Comparison of ENCODE assay signal across 19 cellular contexts in genomic region chr1:55052221-55053142, GRCh38. TPM values are rescaled to one million over a fixed set of nuclear protein-coding genes. Genes with fewer than 3 reads are reported as not detected.
DNase-seq lines count a peak whose midpoint lies in the region; ATAC-seq and TF ChIP-seq lines count a peak whose summit lies in the region.
"Had no signal": no experiment of that assay in that cellular context is flagged by ENCODE, and none has a peak within 500 bp of the region (broad histone marks: within the 10 kb centered on the region; RNA-seq: fewer than 3 reads in every experiment).

No MANE protein-coding gene starts in this region.

- no peak overlapping the region for H3K4me3 Mint-ChIP-seq in CD4-positive, alpha-beta memory T cell
- no peak overlapping the region for H3K4me3 Mint-ChIP-seq in activated naive CD8-positive, alpha-beta T cell treated with anti-CD3 and anti-CD28 coated beads for 36 hours
- H3K4me3 Mint-ChIP-seq: CD14-positive monocyte had no signal

- H3K27ac Mint-ChIP-seq in CD4-positive, alpha-beta memory T cell: no peak overlapping the region
- no peak overlapping the region for H3K27ac Mint-ChIP-seq in activated naive CD8-positive, alpha-beta T cell treated with anti-CD3 and anti-CD28 coated beads for 36 hours

- ATAC-seq in heart left ventricle: peak; percentile 34 to 40 (median 36)
- peak; percentile 71 for ATAC-seq in left lobe of liver
- no peak for ATAC-seq in GM21526 (IDR thresholded peaks at IDR 0.05; ENCODE audit: low FRiP score, unreplicated experiment)
- ATAC-seq: GM12878 had no signal

- H3K9me3 ChIP-seq in heart left ventricle: no peaks in the 10 kb centered on the region
- no peaks in the 10 kb centered on the region for H3K9me3 ChIP-seq in right atrium auricular region
- no peaks in the 10 kb centered on the region for H3K9me3 ChIP-seq in osteoblast (ENCODE audit: low read depth, low read length)
- H3K9me3 ChIP-seq in CD4-positive, alpha-beta memory T cell (ENCODE audit: control insufficient read depth in 1 of 2, low read length in 2 of 2): no peaks in the 10 kb centered on the region

- H3K79me2 ChIP-seq in osteoblast (ENCODE audit: insufficient read depth, low read length): no peaks in the 10 kb centered on the region

- no peaks in the 10 kb centered on the region for H4K20me1 ChIP-seq in osteoblast (ENCODE audit: insufficient read depth, low read length)

- DNase-seq in heart left ventricle (peak in 3 of 5 donors; percentile 63 to 81 (median 68)), right atrium auricular region (ENCODE audit: low spot score) (no peak), left lobe of liver (ENCODE audit: low spot score) (peak; percentile 99), osteoblast (ENCODE audit: insufficient read length, low spot score, missing footprints) (peak; percentile 48), HT-29 (ENCODE audit: low spot score) (no peak)
- DNase-seq in CD4-positive, alpha-beta memory T cell: no peak
- DNase-seq in activated naive CD8-positive, alpha-beta T cell treated with anti-CD3 and anti-CD28 coated beads for 36 hours: no peak
- DNase-seq: Calu3, NCI-H1048, NCI-H345, NCI-H526 treated with DMSO at 0.1 percent for 48 hours, PC-9, SHP77 treated with DMSO at 0.1 percent for 48 hours had no signal

- peaks cover 0 to 3% of the 10 kb centered on the region in 2 donors for H3K27me3 Mint-ChIP-seq in CD4-positive, alpha-beta memory T cell
- no peaks in the 10 kb centered on the region for H3K27me3 Mint-ChIP-seq in activated naive CD8-positive, alpha-beta T cell treated with anti-CD3 and anti-CD28 coated beads for 36 hours

- no peak overlapping the region for H2AFZ ChIP-seq in osteoblast (ENCODE audit: low read length)
- H2AFZ ChIP-seq: PC-9 had no signal

- H3K36me3 Mint-ChIP-seq in CD4-positive, alpha-beta memory T cell: no peaks in the 10 kb centered on the region
- H3K36me3 Mint-ChIP-seq in activated naive CD8-positive, alpha-beta T cell treated with anti-CD3 and anti-CD28 coated beads for 36 hours: no peaks in the 10 kb centered on the region
- H3K36me3 Mint-ChIP-seq: CD14-positive monocyte had no signal

- H3K4me2 ChIP-seq in osteoblast (ENCODE audit: insufficient read depth, low read length): no peak overlapping the region
- H3K4me2 ChIP-seq: PC-9 had no signal

- no peak overlapping the region for H3K4me3 ChIP-seq in heart left ventricle
- no peak overlapping the region for H3K4me3 ChIP-seq in right atrium auricular region
- H3K4me3 ChIP-seq in osteoblast (ENCODE audit: insufficient read depth, low read length): no peak overlapping the region
- H3K4me3 ChIP-seq in CD4-positive, alpha-beta memory T cell (ENCODE audit: low read length in 2 of 2): no peak overlapping the region
- H3K4me3 ChIP-seq: GM12878, PC-9 had no signal

- TF ChIP-seq POLR2A in heart left ventricle (IDR thresholded peaks at IDR 0.05): no peak

- H3K27ac ChIP-seq in heart left ventricle (peak overlapping the region in 3 of 12 donors; percentile 4 to 51 (median 7)), right atrium auricular region (no peak overlapping the region), osteoblast (ENCODE audit: low read depth, low read length) (no peak overlapping the region)
- no peak overlapping the region for H3K27ac ChIP-seq in CD4-positive, alpha-beta memory T cell (ENCODE audit: low read depth, low read length)
- H3K27ac ChIP-seq: PC-9 had no signal

- no peaks in the 10 kb centered on the region for H3K27me3 ChIP-seq in heart left ventricle
- no peaks in the 10 kb centered on the region for H3K27me3 ChIP-seq in right atrium auricular region
- peaks cover 2% of the 10 kb centered on the region for H3K27me3 ChIP-seq in osteoblast (ENCODE audit: insufficient read depth, low read length)
- H3K27me3 ChIP-seq in CD4-positive, alpha-beta memory T cell (ENCODE audit: insufficient read depth, low read length): no peaks in the 10 kb centered on the region

- POLR2A ChIA-PET in CD4-positive, alpha-beta memory T cell (lab: Charles Lee; ENCODE audit: partially characterized antibody): no interaction called here

- intact Hi-C loops in heart left ventricle (cut with DNase I): no loop called here
- intact Hi-C loops in CD4-positive, alpha-beta memory T cell (cut with micrococcal nuclease): no loop called here

- TF ChIP-seq CTCF in heart left ventricle (IDR thresholded peaks at IDR 0.05) (no peak), right atrium auricular region (IDR thresholded peaks at IDR 0.05) (no peak), osteoblast (IDR thresholded peaks at IDR 0.05; ENCODE audit: extremely low read depth, low read depth, low read length) (no peak)

- H3K36me3 ChIP-seq in heart left ventricle: no peaks in the 10 kb centered on the region
- H3K36me3 ChIP-seq in right atrium auricular region: no peaks in the 10 kb centered on the region
- no peaks in the 10 kb centered on the region for H3K36me3 ChIP-seq in osteoblast (ENCODE audit: insufficient read depth, low read length)
- H3K36me3 ChIP-seq in CD4-positive, alpha-beta memory T cell (ENCODE audit: insufficient read depth, low read length): no peaks in the 10 kb centered on the region

- no peaks in the 10 kb centered on the region for H3K4me1 Mint-ChIP-seq in CD4-positive, alpha-beta memory T cell
- no peaks in the 10 kb centered on the region for H3K4me1 Mint-ChIP-seq in activated naive CD8-positive, alpha-beta T cell treated with anti-CD3 and anti-CD28 coated beads for 36 hours

- no peaks in the 10 kb centered on the region for H3K9me3 Mint-ChIP-seq in CD4-positive, alpha-beta memory T cell
- no peaks in the 10 kb centered on the region for H3K9me3 Mint-ChIP-seq in activated naive CD8-positive, alpha-beta T cell treated with anti-CD3 and anti-CD28 coated beads for 36 hours

- CTCF ChIA-PET in CD4-positive, alpha-beta memory T cell (lab: Charles Lee; ENCODE audit: partially characterized antibody): no interaction called here

- peaks cover 0 to 27% (median 5%) of the 10 kb centered on the region in 12 donors for H3K4me1 ChIP-seq in heart left ventricle
- peaks cover 0 to 21% of the 10 kb centered on the region in 2 donors for H3K4me1 ChIP-seq in right atrium auricular region
- no peaks in the 10 kb centered on the region for H3K4me1 ChIP-seq in osteoblast (ENCODE audit: insufficient read depth, low read length)
- H3K4me1 ChIP-seq in CD4-positive, alpha-beta memory T cell (ENCODE audit: insufficient read depth, low read length): no peaks in the 10 kb centered on the region

- 74 to 85% (median 80%) methylated on average over 16 to 29 of the region's 29 CpGs for WGBS in heart left ventricle, 4 donors

RNA-seq across cellular contexts. Expression of gene PCSK9, which starts 13.1 kb away (rescaled TPM):
- total RNA-seq in heart left ventricle: under 1 TPM in 1 of 9 donors, not detected in 8; 0.45 TPM
- polyA plus RNA-seq in heart left ventricle: under 1 TPM in 1 of 2 donors, not detected in 1; 0.04 TPM
- under 1 TPM in 1 of 2 donors, not detected in 1; 0.47 TPM for total RNA-seq in right atrium auricular region
- total RNA-seq in left lobe of liver: 31.6 TPM
- 3.5 and 6.5 TPM in 2 replicates for total RNA-seq in osteoblast
- not detected for total RNA-seq in CD4-positive, alpha-beta memory T cell
- polyA plus RNA-seq in CD4-positive, alpha-beta memory T cell: not detected
- total RNA-seq in activated naive CD8-positive, alpha-beta T cell treated with anti-CD3 and anti-CD28 coated beads for 36 hours: not detected
- total RNA-seq in HT-29 (2014; rRNA removed; shearing (Covaris generic)): 4.7 and 6.1 TPM in 2 replicates
- total RNA-seq: G401 had no signal
- polyA plus RNA-seq: CD14-positive monocyte had no signal

RNA-seq across cellular contexts. Expression of gene BSND, which starts 53.7 kb away (rescaled TPM):
- total RNA-seq in heart left ventricle: not detected
- not detected for polyA plus RNA-seq in heart left ventricle
- total RNA-seq in right atrium auricular region: not detected
- total RNA-seq in left lobe of liver: not detected
- not detected in 2 replicates for total RNA-seq in osteoblast
- not detected for total RNA-seq in CD4-positive, alpha-beta memory T cell
- not detected for polyA plus RNA-seq in CD4-positive, alpha-beta memory T cell
- not detected for total RNA-seq in activated naive CD8-positive, alpha-beta T cell treated with anti-CD3 and anti-CD28 coated beads for 36 hours
- total RNA-seq in HT-29 (2014; rRNA removed; shearing (Covaris generic)): 0.10 TPM in 1 of 2 replicates, not detected in the other
- total RNA-seq: A673, Calu3, G401, GM12878, HT1080 had no signal
- polyA plus RNA-seq: CD14-positive monocyte, GM12878 had no signal

Comparison
In these comparisons a context has a peak if more than half of its experiments do, and no peak if none do; other contexts are left out.
1. DNase-seq: peak in heart left ventricle (3 of 5), left lobe of liver (single experiment) and osteoblast (single experiment); none in right atrium auricular region (single experiment), CD4-positive, alpha-beta memory T cell (0 of 5), activated naive CD8-positive, alpha-beta T cell treated with anti-CD3 and anti-CD28 coated beads for 36 hours (single experiment) and HT-29 (single experiment).